ENCODE assay signal across 8 cellular contexts in genomic region chr11:123653405-123653996, GRCh38. TPM values are rescaled to one million over a fixed set of nuclear protein-coding genes. Genes with fewer than 3 reads are reported as not detected.
DNase-seq lines count a peak whose midpoint lies in the region; ATAC-seq and TF ChIP-seq lines count a peak whose summit lies in the region.

No MANE protein-coding gene starts in this region.

- H3K27ac ChIP-seq in WERI-Rb-1 (peak overlapping the region; percentile 100), hepatocyte (no peak overlapping the region), subcutaneous abdominal adipose tissue (ENCODE audit: low read depth, low read length) (no peak overlapping the region)

- peaks cover 42% of the 10 kb centered on the region for H3K27me3 Mint-ChIP-seq in activated T-cell treated with anti-CD3 and anti-CD28 coated beads, Interleukin-2, amount 50 U/mL, for 72 hours (ENCODE audit: low read depth)

- H3K9me3 Mint-ChIP-seq in activated T-cell treated with anti-CD3 and anti-CD28 coated beads, Interleukin-2, amount 50 U/mL, for 72 hours, result peaks cover under 1 to 1% of the 10 kb centered on the region in 2 donors

- no peak overlapping the region for H3K27ac Mint-ChIP-seq in activated T-cell treated with anti-CD3 and anti-CD28 coated beads, Interleukin-2, amount 50 U/mL, for 72 hours

- H3K79me2 ChIP-seq in hepatocyte, result no peaks in the 10 kb centered on the region

- H3K9ac ChIP-seq in subcutaneous abdominal adipose tissue (ENCODE audit: low read length in 5 of 5), result peak overlapping the region in 1 of 5 donors; percentile 44

- peak overlapping the region; percentile 66 for H2AFZ ChIP-seq in hepatocyte

- no peaks in the 10 kb centered on the region for H3K36me3 Mint-ChIP-seq in activated T-cell treated with anti-CD3 and anti-CD28 coated beads, Interleukin-2, amount 50 U/mL, for 72 hours (ENCODE audit: insufficient read depth in 2 of 2)

- H3K4me1 ChIP-seq in hepatocyte (ENCODE audit: insufficient read depth) (peaks cover 3% of the 10 kb centered on the region), subcutaneous abdominal adipose tissue (ENCODE audit: control insufficient read depth in 5 of 5, insufficient read depth in 5 of 5, low read length in 5 of 5) (peaks cover 0 to 21% (median 17%) of the 10 kb centered on the region in 5 donors)

- no peaks in the 10 kb centered on the region for H3K9me3 ChIP-seq in WERI-Rb-1 (ENCODE audit: severe bottlenecking)
- H3K9me3 ChIP-seq in hepatocyte (ENCODE audit: low read depth), result no peaks in the 10 kb centered on the region
- H3K9me3 ChIP-seq in subcutaneous abdominal adipose tissue (ENCODE audit: control insufficient read depth in 5 of 5, low read length in 5 of 5), result no peaks in the 10 kb centered on the region

- H3K4me3 Mint-ChIP-seq in activated T-cell treated with anti-CD3 and anti-CD28 coated beads, Interleukin-2, amount 50 U/mL, for 72 hours, result peak overlapping the region; percentile 52 to 73

- 19% methylated on average over 20 of the region's 21 CpGs for WGBS in hepatocyte (ENCODE audit: low lambda C conversion rate, missing lambda C conversion rate)

- no peaks in the 10 kb centered on the region; the same call in none of the 2 replicates for H3K36me3 ChIP-seq in WERI-Rb-1
- no peaks in the 10 kb centered on the region for H3K36me3 ChIP-seq in hepatocyte (replicated peaks; ENCODE audit: insufficient read depth, low read depth)
- no peaks in the 10 kb centered on the region for H3K36me3 ChIP-seq in subcutaneous abdominal adipose tissue (ENCODE audit: control insufficient read depth in 5 of 5, insufficient read depth in 5 of 5, low read length in 5 of 5)

- H3K4me1 Mint-ChIP-seq in activated T-cell treated with anti-CD3 and anti-CD28 coated beads, Interleukin-2, amount 50 U/mL, for 72 hours (ENCODE audit: low read depth), result no peaks in the 10 kb centered on the region

- DNase-seq in activated T-cell treated with anti-CD3 and anti-CD28 coated beads, Interleukin-2, amount 50 U/mL, for 72 hours, result no peak
- DNase-seq in activated T-cell treated with anti-CD3 and anti-CD28 coated beads for 4 hours, result no peak
- DNase-seq in WERI-Rb-1, result peak; percentile 84
- no peak for DNase-seq in hepatocyte (ENCODE audit: low spot score)
- DNase-seq in SIG-M5 treated with dmso at 0.1 percent for 504 hours (lab: John Stamatoyannopoulos, UW; ENCODE audit: unreplicated experiment), result no peak

- H3K4me3 ChIP-seq in WERI-Rb-1 (ENCODE audit: low read depth, low read length) (peak overlapping the region; percentile 93), hepatocyte (peak overlapping the region; percentile 54), subcutaneous abdominal adipose tissue (ENCODE audit: low read depth in 1 of 5, low read length in 5 of 5) (peak overlapping the region in 4 of 5 donors; percentile 71 to 79 (median 75))

- TF ChIP-seq CTCF in WERI-Rb-1 (IDR thresholded peaks at IDR 0.05; ENCODE audit: low read depth, low read length) (peak; percentile 67), hepatocyte (IDR thresholded peaks at IDR 0.05; ENCODE audit: poor library complexity) (peak; percentile 11)

- ATAC-seq in activated T-cell treated with anti-CD3 and anti-CD28 coated beads, Interleukin-2, amount 50 U/mL, for 72 hours (replicated peaks in 1 of 2), result peak in 1 of 2 donors; percentile 5
- ATAC-seq in HG03457 (IDR thresholded peaks at IDR 0.05; ENCODE audit: unreplicated experiment), result no peak
- no peak for ATAC-seq in HG03025 (IDR thresholded peaks at IDR 0.05; ENCODE audit: low FRiP score, unreplicated experiment)

- no peaks in the 10 kb centered on the region for H3K27me3 ChIP-seq in WERI-Rb-1 (ENCODE audit: insufficient read depth, low read depth, severe bottlenecking)
- peaks cover 14% of the 10 kb centered on the region for H3K27me3 ChIP-seq in hepatocyte
- H3K27me3 ChIP-seq in subcutaneous abdominal adipose tissue (ENCODE audit: control insufficient read depth in 5 of 5, insufficient read depth in 4 of 5, low read length in 5 of 5), result peaks cover 3 to 20% (median 6%) of the 10 kb centered on the region in 5 donors

- H3K4me2 ChIP-seq in hepatocyte, result peak overlapping the region; percentile 97

- H3K9me2 ChIP-seq in hepatocyte (replicated peaks; ENCODE audit: insufficient read depth), result no peaks in the 10 kb centered on the region

- no peaks in the 10 kb centered on the region for H4K20me1 ChIP-seq in hepatocyte (ENCODE audit: insufficient read depth, poor library complexity, severe bottlenecking)

RNA-seq across cellular contexts. Expression of gene SCN3B, which starts 0.9 kb away (rescaled TPM):
- under 1 TPM in 1 of 2 donors, not detected in 1; 0.05 TPM for total RNA-seq in activated T-cell treated with anti-CD3 and anti-CD28 coated beads, Interleukin-2, amount 50 U/mL, for 72 hours
- total RNA-seq in hepatocyte, result 1.6 and 1.8 TPM in 2 replicates
- polyA plus RNA-seq in hepatocyte, result 0.30 and 1.3 TPM in 2 replicates
